ENCODE assay signal across 6 cellular contexts in genomic region chr4:525660-526059, GRCh38. TPM values are rescaled to one million over a fixed set of nuclear protein-coding genes. Genes with fewer than 3 reads are reported as not detected.
"Had no signal": no experiment of that assay in that cellular context is flagged by ENCODE, and none has a peak within 500 bp of the region (broad histone marks: within the 10 kb centered on the region; RNA-seq: fewer than 3 reads in every experiment).

No MANE protein-coding gene starts in this region.

- ATAC-seq: K562 had no signal

- H3K4me3 ChIP-seq: GM23338, K562 had no signal

- DNase-seq: H9, HCEC 1CT, IMR-90 had no signal

RNA-seq across cellular contexts. Expression of gene TMEM271, which starts 50.4 kb away (rescaled TPM):
- total RNA-seq: GM23338, HT-29, IMR-90, K562 had no signal
